Comparison of ENCODE assay signal across 8 cellular contexts in the genomic region with DNA sequence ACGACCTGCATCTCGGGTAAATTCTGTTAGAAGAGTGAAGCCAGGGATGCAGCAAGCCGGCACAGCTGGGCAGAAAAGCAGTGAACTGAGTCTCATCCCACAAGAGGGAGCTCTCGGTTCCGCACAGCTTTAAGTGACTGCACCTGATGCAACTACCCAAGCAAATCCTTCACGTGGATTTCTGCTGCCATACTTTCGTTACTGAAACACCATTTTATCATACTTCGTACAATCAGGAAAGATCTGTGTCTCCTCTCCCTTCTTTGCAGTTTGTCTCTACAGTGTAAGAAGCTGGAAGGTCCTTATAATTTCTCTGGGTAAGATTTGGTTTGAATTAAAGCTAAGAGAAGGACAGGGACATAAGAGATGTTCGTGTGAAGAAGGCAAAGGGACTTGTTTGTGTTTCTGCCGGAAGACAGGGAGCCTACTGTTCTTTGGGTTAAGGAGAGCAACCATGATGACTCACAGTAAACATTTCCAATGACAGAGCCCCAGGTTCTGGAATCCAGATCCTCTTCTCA.
DNase-seq lines count a peak whose midpoint lies in the region; ATAC-seq and TF ChIP-seq lines count a peak whose summit lies in the region.

No MANE protein-coding gene starts in this region.

- H3K9me3 Mint-ChIP-seq in natural killer cell treated with Interleukin-12 subunit alpha and Interleukin-12 subunit beta and Interleukin-15 and Interleukin-18, amount 100 ng/mL, for 72 hours = peaks cover 6% of the 10 kb centered on the region

- no peaks in the 10 kb centered on the region for H3K9me2 ChIP-seq in SU-DHL-6 (replicated peaks; ENCODE audit: insufficient read depth, low read length)

- no peaks in the 10 kb centered on the region for H3K79me2 ChIP-seq in SU-DHL-6 (ENCODE audit: insufficient read depth, low read length)

- no peak for DNase-seq in AG09309 (ENCODE audit: low read depth)
- peak; percentile 9 for DNase-seq in GM10248 (ENCODE audit: extremely low spot score)
- peak in 28 of 51 donors; percentile 1 to 47 (median 10) for DNase-seq in hypothalamus (lab: John Stamatoyannopoulos, UW)
- DNase-seq in stromal cell of bone marrow (ENCODE audit: low read depth) = peak; percentile 30
- DNase-seq in natural killer cell treated with Interleukin-12 subunit alpha and Interleukin-12 subunit beta and Interleukin-15 and Interleukin-18, amount 100 ng/mL, for 72 hours (ENCODE audit: low spot score) = no peak
- DNase-seq in NCI-H2029 (lab: John Stamatoyannopoulos, UW) = no peak

- H3K4me2 ChIP-seq in SU-DHL-6 (ENCODE audit: low read depth, low read length, poor library complexity, severe bottlenecking) = peak overlapping the region; percentile 43

- H3K4me3 ChIP-seq in AG09309 (ENCODE audit: control insufficient read depth, low read depth, low read length) (no peak overlapping the region), SU-DHL-6 (ENCODE audit: insufficient read depth, low read length, poor library complexity, severe bottlenecking) (no peak overlapping the region)

- H3K9me3 ChIP-seq in SU-DHL-6 (ENCODE audit: insufficient read depth, low read length) = no peaks in the 10 kb centered on the region

- ATAC-seq in HG03135 (IDR thresholded peaks at IDR 0.05; ENCODE audit: unreplicated experiment) = peak; percentile 57
- no peak for ATAC-seq in natural killer cell treated with Interleukin-12 subunit alpha and Interleukin-12 subunit beta and Interleukin-15 and Interleukin-18, amount 100 ng/mL, for 72 hours

- H3K4me3 Mint-ChIP-seq in natural killer cell treated with Interleukin-12 subunit alpha and Interleukin-12 subunit beta and Interleukin-15 and Interleukin-18, amount 100 ng/mL, for 72 hours = no peak overlapping the region

- TF ChIP-seq CTCF in AG09309 (IDR thresholded peaks at IDR 0.05; ENCODE audit: control insufficient read depth, insufficient read depth, low read depth, low read length, missing control alignments) (peak; percentile 24), GM10248 (IDR thresholded peaks at IDR 0.05; ENCODE audit: control extremely low read depth, extremely low read depth, low read depth, missing control alignments) (peak; percentile 37), SU-DHL-6 (IDR thresholded peaks at IDR 0.05; ENCODE audit: insufficient read depth, low read length, poor library complexity, severe bottlenecking) (peak; percentile 43)

- CTCF ChIA-PET in GM10248 (lab: Yijun Ruan, JAX) = interaction anchor here (0.7 to 2.2 kb wide), 6 partner anchors 9 to 381 kb away, joined by 3 to 10 read pairs (median 4); no protein-coding TSS in a partner anchor

- no peaks in the 10 kb centered on the region for H4K20me1 ChIP-seq in SU-DHL-6 (ENCODE audit: low read depth, low read length)

- peaks cover 0 to 8% of the 10 kb centered on the region in 2 donors for H3K27me3 Mint-ChIP-seq in natural killer cell treated with Interleukin-12 subunit alpha and Interleukin-12 subunit beta and Interleukin-15 and Interleukin-18, amount 100 ng/mL, for 72 hours

- no peaks in the 10 kb centered on the region for H3K4me1 Mint-ChIP-seq in natural killer cell treated with Interleukin-12 subunit alpha and Interleukin-12 subunit beta and Interleukin-15 and Interleukin-18, amount 100 ng/mL, for 72 hours (ENCODE audit: low read depth in 2 of 2)

- POLR2A ChIA-PET in GM10248 (lab: Yijun Ruan, JAX) = no interaction called here

- no peaks in the 10 kb centered on the region for H3K27me3 ChIP-seq in SU-DHL-6 (ENCODE audit: low read length)

- H3K27ac ChIP-seq in SU-DHL-6 (ENCODE audit: low read depth, low read length) = no peak overlapping the region

- no peaks in the 10 kb centered on the region for H3F3A ChIP-seq in SU-DHL-6 (ENCODE audit: insufficient read depth)

- no peak overlapping the region for H3K27ac Mint-ChIP-seq in natural killer cell treated with Interleukin-12 subunit alpha and Interleukin-12 subunit beta and Interleukin-15 and Interleukin-18, amount 100 ng/mL, for 72 hours

- H2AFZ ChIP-seq in SU-DHL-6 (ENCODE audit: low read depth, low read length, severe bottlenecking) = no peak overlapping the region

- no peak overlapping the region for H3K9ac ChIP-seq in SU-DHL-6 (ENCODE audit: low read length)

- no peaks in the 10 kb centered on the region for H3K36me3 ChIP-seq in SU-DHL-6 (ENCODE audit: low read length)

- H3K36me3 Mint-ChIP-seq in natural killer cell treated with Interleukin-12 subunit alpha and Interleukin-12 subunit beta and Interleukin-15 and Interleukin-18, amount 100 ng/mL, for 72 hours = no peaks in the 10 kb centered on the region

Comparison
In these comparisons a context has a peak if more than half of its experiments do, and no peak if none do; other contexts are left out.
1. DNase-seq: peak in GM10248 (single experiment), hypothalamus (28 of 51) and stromal cell of bone marrow (single experiment); none in AG09309 (single experiment), natural killer cell treated with Interleukin-12 subunit alpha and Interleukin-12 subunit beta and Interleukin-15 and Interleukin-18, amount 100 ng/mL, for 72 hours (single experiment) and NCI-H2029 (single experiment).
2. Peak in every context shown above with its lines, with median percentiles within 50 percentile points of each other: CTCF ChIP-seq.